Comparison of ENCODE assay signal across 1 cellular context in genomic region chr7:261341-262250, GRCh38.
TF ChIP-seq lines count a peak whose summit lies in the region.

No MANE protein-coding gene starts in this region.

TF ChIP-seq in HCT116, 20 proteins besides CTCF, POLR2A, EP300 and RAD21 (continued from another document):
- no peak for TF ChIP-seq REST (IDR thresholded peaks at IDR 0.05; ENCODE audit: low read depth)
- no peak for TF ChIP-seq YY1 (IDR thresholded peaks at IDR 0.05; ENCODE audit: extremely low read depth, insufficient replicate concordance, low read depth, low read length)
- TF ChIP-seq ATF3 (IDR thresholded peaks at IDR 0.05) = no peak
- TF ChIP-seq POLR2AphosphoS5 (IDR thresholded peaks at IDR 0.05; ENCODE audit: low read depth, low read length) = no peak
- no peak for TF ChIP-seq TCF7L2 (IDR thresholded peaks at IDR 0.05; ENCODE audit: borderline replicate concordance, extremely low read depth, insufficient read depth, insufficient read length)
- TF ChIP-seq SIN3A (IDR thresholded peaks at IDR 0.05; ENCODE audit: low read depth) = no peak
- no peak for TF ChIP-seq ELF1 (IDR thresholded peaks at IDR 0.05; ENCODE audit: borderline replicate concordance, low read depth)
- no peak for TF ChIP-seq EZH2 (IDR thresholded peaks at IDR 0.05)
